ENCODE assay signal across 1 cellular context in the genomic region with DNA sequence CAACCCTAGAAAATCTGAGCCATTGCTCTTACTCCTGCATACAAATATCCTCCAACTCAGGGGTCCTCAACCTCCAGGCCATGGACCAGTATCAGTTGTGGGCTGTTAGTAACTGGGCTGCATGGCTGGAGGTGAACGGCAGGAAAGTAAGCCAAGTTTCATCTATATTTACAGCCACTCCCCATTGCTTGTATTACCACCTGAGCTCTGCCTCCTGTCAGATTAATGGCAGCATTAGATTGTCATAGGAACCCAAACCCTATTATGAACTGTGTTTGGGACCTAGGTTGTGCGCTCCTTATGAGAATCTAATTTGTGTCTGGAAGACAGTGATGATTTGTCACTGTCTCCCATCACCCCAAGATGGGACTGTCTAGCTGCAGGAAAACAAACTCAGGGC.
TF ChIP-seq lines count a peak whose summit lies in the region.

No MANE protein-coding gene starts in this region.

TF ChIP-seq in IMR-90, 13 proteins besides CTCF, POLR2A, EP300 and RAD21 (continued from another document):
- TF ChIP-seq, protein P1, sequence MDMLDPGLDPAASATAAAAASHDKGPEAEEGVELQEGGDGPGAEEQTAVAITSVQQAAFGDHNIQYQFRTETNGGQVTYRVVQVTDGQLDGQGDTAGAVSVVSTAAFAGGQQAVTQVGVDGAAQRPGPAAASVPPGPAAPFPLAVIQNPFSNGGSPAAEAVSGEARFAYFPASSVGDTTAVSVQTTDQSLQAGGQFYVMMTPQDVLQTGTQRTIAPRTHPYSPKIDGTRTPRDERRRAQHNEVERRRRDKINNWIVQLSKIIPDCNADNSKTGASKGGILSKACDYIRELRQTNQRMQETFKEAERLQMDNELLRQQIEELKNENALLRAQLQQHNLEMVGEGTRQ (IDR thresholded peaks at IDR 0.05; ENCODE audit: low read depth, low read length), result no peak
- TF ChIP-seq RFX5 (IDR thresholded peaks at IDR 0.05; ENCODE audit: low read depth, low read length), result no peak
